In the genomic region with DNA sequence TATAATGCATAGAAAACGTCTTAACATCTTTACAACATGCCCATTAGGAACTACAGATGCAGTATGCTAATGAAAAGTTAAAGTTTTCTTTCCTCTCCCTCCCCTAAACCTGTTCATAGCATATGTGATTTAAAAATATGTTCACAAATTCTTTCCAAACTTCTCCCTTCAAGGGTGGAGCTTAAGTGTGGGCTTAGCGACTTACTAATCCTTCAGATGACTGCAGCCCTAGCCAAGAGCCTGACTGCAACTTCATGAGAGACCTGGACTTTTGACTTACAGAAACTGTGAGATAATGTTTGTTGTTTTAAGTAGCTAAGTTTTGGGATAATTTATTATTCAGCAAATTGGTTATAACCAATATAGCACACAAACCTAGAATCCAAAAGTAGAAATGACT, we compare ENCODE assay signal across 23 cellular contexts. TPM values are rescaled to one million over a fixed set of nuclear protein-coding genes. Genes with fewer than 3 reads are reported as not detected.
A peak's percentile ranks its signal among the peaks of the same experiment; 100 is the strongest.
DNase-seq lines count a peak whose midpoint lies in the region; ATAC-seq and TF ChIP-seq lines count a peak whose summit lies in the region.
"Had no signal": no experiment of that assay in that cellular context is flagged by ENCODE, and none has a peak within 500 bp of the region (broad histone marks: within the 10 kb centered on the region; RNA-seq: fewer than 3 reads in every experiment).

No MANE protein-coding gene starts in this region.

- TF ChIP-seq POLR2A in lower leg skin (IDR thresholded peaks at IDR 0.05) = no peak
- TF ChIP-seq POLR2A in suprapubic skin (IDR thresholded peaks at IDR 0.05) = no peak

- intact Hi-C loops in lower leg skin (cut with DNase I; ENCODE audit: low total_unique reads) = no loop called here

- no peaks in the 10 kb centered on the region for H4K20me1 ChIP-seq in osteoblast (ENCODE audit: insufficient read depth, low read length)

- H3K9me3 ChIP-seq in adipocyte (ENCODE audit: control insufficient read depth, low read length) = no peaks in the 10 kb centered on the region
- no peaks in the 10 kb centered on the region for H3K9me3 ChIP-seq in osteoblast (ENCODE audit: low read depth, low read length)
- no peaks in the 10 kb centered on the region for H3K9me3 ChIP-seq in suprapubic skin
- H3K9me3 ChIP-seq: HAP-1 had no signal

- no peak for TF ChIP-seq EP300 in suprapubic skin (IDR thresholded peaks at IDR 0.05)

- H3K27ac ChIP-seq in osteoblast (ENCODE audit: low read depth, low read length) (no peak overlapping the region), suprapubic skin (no peak overlapping the region)
- H3K27ac ChIP-seq: brain microvascular endothelial cell, C4-2B had no signal

- H3K27me3 ChIP-seq in adipocyte (replicated peaks; ENCODE audit: control insufficient read depth, insufficient read depth, low read length) (no peaks in the 10 kb centered on the region), osteoblast (ENCODE audit: insufficient read depth, low read length) (no peaks in the 10 kb centered on the region), suprapubic skin (no peaks in the 10 kb centered on the region)
- H3K27me3 ChIP-seq: brain microvascular endothelial cell had no signal

- DNase-seq in EL (peak; percentile 37), adipocyte (ENCODE audit: low read depth) (peak; percentile 60), fibroblast of the aortic adventitia (ENCODE audit: low read depth) (peak; percentile 73), osteoblast (ENCODE audit: insufficient read length, low spot score, missing footprints) (no peak), lower leg skin (ENCODE audit: low spot score in 2 of 2) (no peak), suprapubic skin (ENCODE audit: low spot score in 2 of 2) (no peak)
- DNase-seq: activated CD4-positive, alpha-beta memory T cell treated with anti-CD3 and anti-CD28 coated beads for 36 hours; activated CD4-positive, CD25-positive, alpha-beta regulatory T cell; activated naive CD8-positive, alpha-beta T cell treated with anti-CD3 and anti-CD28 coated beads, Interleukin-2, amount 50 U/mL, for 24 hours; brain microvascular endothelial cell; cortex of kidney; KBM-7; kidney glomerular epithelial cell; naive thymus-derived CD4-positive, alpha-beta T cell; NCI-H2171; NCI-H524 treated with DMSO at 0.1 percent for 48 hours; substantia nigra had no signal

- TF ChIP-seq CTCF in fibroblast of the aortic adventitia (IDR thresholded peaks at IDR 0.05; ENCODE audit: insufficient read depth, low read length) = no peak
- TF ChIP-seq CTCF in osteoblast (IDR thresholded peaks at IDR 0.05; ENCODE audit: extremely low read depth, low read depth, low read length) = no peak
- no peak for TF ChIP-seq CTCF in lower leg skin (IDR thresholded peaks at IDR 0.05)
- TF ChIP-seq CTCF in suprapubic skin (IDR thresholded peaks at IDR 0.05) = no peak

- peak overlapping the region; percentile 6 for H3K4me2 ChIP-seq in osteoblast (ENCODE audit: insufficient read depth, low read length)

- H2AFZ ChIP-seq in osteoblast (ENCODE audit: low read length) = no peak overlapping the region

- H3K9ac ChIP-seq in adipocyte (ENCODE audit: low read length) = no peak overlapping the region

- no peak overlapping the region for H3K4me3 ChIP-seq in adipocyte (ENCODE audit: low read length)
- no peak overlapping the region for H3K4me3 ChIP-seq in fibroblast of the aortic adventitia (ENCODE audit: low read depth, low read length)
- no peak overlapping the region for H3K4me3 ChIP-seq in osteoblast (ENCODE audit: insufficient read depth, low read length)
- no peak overlapping the region for H3K4me3 ChIP-seq in lower leg skin (ENCODE audit: low read depth, poor library complexity, severe bottlenecking)
- no peak overlapping the region for H3K4me3 ChIP-seq in suprapubic skin
- H3K4me3 ChIP-seq: GM12878, HAP-1 had no signal

- peaks cover 51% of the 10 kb centered on the region for H3K4me1 ChIP-seq in adipocyte (ENCODE audit: control insufficient read depth, insufficient read depth, low read length)
- peaks cover 50% of the 10 kb centered on the region for H3K4me1 ChIP-seq in osteoblast (ENCODE audit: insufficient read depth, low read length)
- peaks cover 29% of the 10 kb centered on the region for H3K4me1 ChIP-seq in suprapubic skin

- H3K36me3 ChIP-seq in adipocyte (ENCODE audit: control insufficient read depth, insufficient read depth, low read length, severe bottlenecking) = no peaks in the 10 kb centered on the region
- H3K36me3 ChIP-seq in osteoblast (ENCODE audit: insufficient read depth, low read length) = no peaks in the 10 kb centered on the region
- no peaks in the 10 kb centered on the region for H3K36me3 ChIP-seq in suprapubic skin
- H3K36me3 ChIP-seq: brain microvascular endothelial cell had no signal

- WGBS in lower leg skin, 2 donors = 42 to 46% methylated on average over 2 of the region's 2 CpGs
- 54% methylated on average over 2 of the region's 2 CpGs for WGBS in suprapubic skin

- peaks cover 6% of the 10 kb centered on the region for H3K79me2 ChIP-seq in osteoblast (ENCODE audit: insufficient read depth, low read length)

- ATAC-seq in HG03342 (IDR thresholded peaks at IDR 0.05; ENCODE audit: unreplicated experiment) (no peak), GM18511 (IDR thresholded peaks at IDR 0.05; ENCODE audit: unreplicated experiment) (no peak)
- ATAC-seq: activated naive CD8-positive, alpha-beta T cell treated with anti-CD3 and anti-CD28 coated beads, Interleukin-2, amount 50 U/mL, for 24 hours; GM12878; naive thymus-derived CD4-positive, alpha-beta T cell; sciatic nerve had no signal

RNA-seq across cellular contexts. Expression of gene ANXA2, which starts 22.0 kb away (rescaled TPM):
- 2,605 and 3,136 TPM in 2 replicates for total RNA-seq in fibroblast of the aortic adventitia (ENCODE audit: low replicate concordance)
- 2,826 and 3,042 TPM in 2 replicates for total RNA-seq in osteoblast
- 1,000 to 10,000 TPM; 1,272 to 1,552 (median 1,345) TPM for total RNA-seq in lower leg skin
- total RNA-seq in suprapubic skin = 1,000 to 10,000 TPM; 1,379 to 1,734 (median 1,554) TPM

RNA-seq across cellular contexts. Expression of gene ICE2, which starts 59.2 kb away (rescaled TPM):
- total RNA-seq in fibroblast of the aortic adventitia (ENCODE audit: low replicate concordance) (37.0 and 38.6 TPM in 2 replicates), osteoblast (26.4 and 30.1 TPM in 2 replicates), lower leg skin (10 to 100 TPM; 14.4 to 21.2 (median 17.5) TPM), suprapubic skin (10 to 100 TPM; 11.9 to 35.2 (median 27.2) TPM)

Comparison
In these comparisons a context has a peak if more than half of its experiments do, and no peak if none do; other contexts are left out.
1. DNase-seq: peak in EL (single experiment), adipocyte (single experiment) and fibroblast of the aortic adventitia (single experiment); none in osteoblast (single experiment), lower leg skin (0 of 2) and suprapubic skin (0 of 2).